ENCODE assay signal across 2 cellular contexts in the genomic region with DNA sequence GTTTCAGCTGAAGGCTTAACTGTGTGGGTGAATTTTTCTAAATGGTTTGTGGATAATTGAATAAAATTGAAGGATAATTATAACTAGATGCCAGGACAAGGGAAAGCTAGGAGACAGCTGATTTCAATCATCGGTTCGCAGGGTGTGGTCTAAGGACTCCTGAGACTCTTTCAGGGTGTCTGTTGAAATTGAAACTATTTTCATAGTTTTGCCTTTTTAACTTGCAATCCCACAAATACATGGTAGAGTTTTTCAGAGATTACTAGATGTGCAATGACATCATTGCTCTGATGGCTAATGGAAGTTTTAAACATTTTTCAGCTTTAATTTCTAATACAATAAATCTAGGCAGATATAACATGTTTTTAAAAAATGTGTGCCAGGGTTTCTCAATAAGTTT.
TF ChIP-seq lines count a peak whose summit lies in the region.

No MANE protein-coding gene starts in this region.

TF ChIP-seq in IMR-90, 13 proteins besides CTCF, POLR2A, EP300 and RAD21 (continued from another document):
- TF ChIP-seq RCOR1 (IDR thresholded peaks at IDR 0.05; ENCODE audit: insufficient replicate concordance, low read length) = no peak
- TF ChIP-seq, protein P1, sequence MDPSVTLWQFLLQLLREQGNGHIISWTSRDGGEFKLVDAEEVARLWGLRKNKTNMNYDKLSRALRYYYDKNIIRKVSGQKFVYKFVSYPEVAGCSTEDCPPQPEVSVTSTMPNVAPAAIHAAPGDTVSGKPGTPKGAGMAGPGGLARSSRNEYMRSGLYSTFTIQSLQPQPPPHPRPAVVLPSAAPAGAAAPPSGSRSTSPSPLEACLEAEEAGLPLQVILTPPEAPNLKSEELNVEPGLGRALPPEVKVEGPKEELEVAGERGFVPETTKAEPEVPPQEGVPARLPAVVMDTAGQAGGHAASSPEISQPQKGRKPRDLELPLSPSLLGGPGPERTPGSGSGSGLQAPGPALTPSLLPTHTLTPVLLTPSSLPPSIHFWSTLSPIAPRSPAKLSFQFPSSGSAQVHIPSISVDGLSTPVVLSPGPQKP (IDR thresholded peaks at IDR 0.05; ENCODE audit: borderline replicate concordance, low read depth, low read length) = no peak
- no peak for TF ChIP-seq CEBPB (IDR thresholded peaks at IDR 0.05; ENCODE audit: low read depth, low read length)

TF ChIP-seq in HEK293T, 16 proteins besides CTCF, POLR2A, EP300 and RAD21 (continued from another document):
- TF ChIP-seq, protein P2, sequence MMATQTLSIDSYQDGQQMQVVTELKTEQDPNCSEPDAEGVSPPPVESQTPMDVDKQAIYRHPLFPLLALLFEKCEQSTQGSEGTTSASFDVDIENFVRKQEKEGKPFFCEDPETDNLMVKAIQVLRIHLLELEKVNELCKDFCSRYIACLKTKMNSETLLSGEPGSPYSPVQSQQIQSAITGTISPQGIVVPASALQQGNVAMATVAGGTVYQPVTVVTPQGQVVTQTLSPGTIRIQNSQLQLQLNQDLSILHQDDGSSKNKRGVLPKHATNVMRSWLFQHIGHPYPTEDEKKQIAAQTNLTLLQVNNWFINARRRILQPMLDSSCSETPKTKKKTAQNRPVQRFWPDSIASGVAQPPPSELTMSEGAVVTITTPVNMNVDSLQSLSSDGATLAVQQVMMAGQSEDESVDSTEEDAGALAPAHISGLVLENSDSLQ (IDR thresholded peaks at IDR 0.05) = no peak
- TF ChIP-seq FOXA1 (IDR thresholded peaks at IDR 0.05) = no peak
- TF ChIP-seq ELF4 (IDR thresholded peaks at IDR 0.05) = no peak
